In genomic region chr5:96935556-96936430, GRCh38 we compare ENCODE assay signal across 8 cellular contexts. TPM values are rescaled to one million over a fixed set of nuclear protein-coding genes. Genes with fewer than 3 reads are reported as not detected.
DNase-seq lines count a peak whose midpoint lies in the region; ATAC-seq and TF ChIP-seq lines count a peak whose summit lies in the region.

Gene LNPEP, plus strand, starts transcription at chr5:96936080. Its CDS starts 76 bp downstream, at chr5:96936156.

- H3K27ac ChIP-seq in HUES64 (ENCODE audit: low read depth, low read length) (peak within 1 kb of the TSS; percentile 78), OCI-LY1 (ENCODE audit: low read depth, low read length, poor library complexity, severe bottlenecking) (peak within 1 kb of the TSS; percentile 99)

- H2AFZ ChIP-seq in OCI-LY1 (ENCODE audit: low read length): no peak within 1 kb of the TSS

- H3K27me3 Mint-ChIP-seq in endothelial cell (ENCODE audit: unreplicated experiment): peaks cover 9% of the 10 kb centered on the region

- WGBS in HUES64: under 1% methylated on average over 79 of the region's 79 CpGs

- DNase-seq in Caki2 (ENCODE audit: low read depth) (peak; percentile 97), endothelial cell (ENCODE audit: low spot score) (peak; percentile 94), midbrain (lab: John Stamatoyannopoulos, UW) (peak; percentile 93)
- peak; percentile 96 for DNase-seq in activated CD8-positive, alpha-beta memory T cell treated with anti-CD3 and anti-CD28 coated beads, Interleukin-2, amount 50 U/mL, for 48 hours
- DNase-seq in stimulated activated CD8-positive, alpha-beta memory T cell treated with anti-CD3 and anti-CD28 coated beads, Interleukin-2, amount 100 ng/mL, for 1 hour (ENCODE audit: low read depth in 2 of 2): peak; percentile 85 to 89

- TF ChIP-seq CTCF in OCI-LY1 (IDR thresholded peaks at IDR 0.05; ENCODE audit: low read length): no peak
- TF ChIP-seq CTCF in endothelial cell (IDR thresholded peaks at IDR 0.05; ENCODE audit: unreplicated experiment): no peak

- H3K9me2 ChIP-seq in OCI-LY1 (ENCODE audit: low read depth, low read length): no peaks in the 10 kb centered on the region

- peaks cover 6% of the 10 kb centered on the region for H3K36me3 Mint-ChIP-seq in endothelial cell (ENCODE audit: low read depth, unreplicated experiment)

- H3K9me3 Mint-ChIP-seq in endothelial cell (ENCODE audit: unreplicated experiment): no peaks in the 10 kb centered on the region

- H3K4me2 ChIP-seq in OCI-LY1 (ENCODE audit: low read length): peak within 1 kb of the TSS; percentile 98

- no peaks in the 10 kb centered on the region for H3K36me3 ChIP-seq in HUES64 (ENCODE audit: insufficient read depth, low read length)
- peaks cover 37% of the 10 kb centered on the region for H3K36me3 ChIP-seq in OCI-LY1 (ENCODE audit: insufficient read depth, low read length)

- no peaks in the 10 kb centered on the region for H3F3A ChIP-seq in OCI-LY1 (ENCODE audit: insufficient read depth, low read length)

- ATAC-seq in GM21447 (IDR thresholded peaks at IDR 0.05; ENCODE audit: unreplicated experiment): peak; percentile 48

- peaks cover 17% of the 10 kb centered on the region for H3K4me1 Mint-ChIP-seq in endothelial cell (ENCODE audit: unreplicated experiment)

- H3K9ac ChIP-seq in HUES64 (ENCODE audit: low read depth, low read length): peak within 1 kb of the TSS; percentile 76
- H3K9ac ChIP-seq in OCI-LY1 (ENCODE audit: low read length): peak within 1 kb of the TSS; percentile 97

- H3K4me3 ChIP-seq in HUES64 (ENCODE audit: low read length): peak within 1 kb of the TSS; percentile 89
- H3K4me3 ChIP-seq in OCI-LY1 (ENCODE audit: low read depth, low read length, poor library complexity, severe bottlenecking): peak within 1 kb of the TSS; percentile 81

- in situ Hi-C loops in Caki2 (cut with HindIII; ENCODE audit: low pct_unique_long_range_greater_than_20kb, low sequenced_read_pairs): no loop called here

- no peaks in the 10 kb centered on the region for H4K20me1 ChIP-seq in OCI-LY1 (ENCODE audit: insufficient read depth, low read length)

- peaks cover 49% of the 10 kb centered on the region for H3K79me2 ChIP-seq in OCI-LY1 (ENCODE audit: insufficient read depth, low read length)

- H3K27ac Mint-ChIP-seq in endothelial cell (ENCODE audit: unreplicated experiment): peak within 1 kb of the TSS; percentile 93

- H3K4me1 ChIP-seq in HUES64 (ENCODE audit: insufficient read depth, low read length) (peaks cover 12% of the 10 kb centered on the region), OCI-LY1 (ENCODE audit: insufficient read depth, low read length, severe bottlenecking) (peaks cover 70% of the 10 kb centered on the region)

- H3K4me3 Mint-ChIP-seq in endothelial cell (ENCODE audit: unreplicated experiment): peak within 1 kb of the TSS; percentile 97

- H3K27me3 ChIP-seq in HUES64 (ENCODE audit: insufficient read depth, low read length) (peaks cover 32% of the 10 kb centered on the region), OCI-LY1 (ENCODE audit: insufficient read depth, low read length) (no peaks in the 10 kb centered on the region)

- no peaks in the 10 kb centered on the region for H3K9me3 ChIP-seq in HUES64 (ENCODE audit: insufficient read depth, low read depth, low read length)
- H3K9me3 ChIP-seq in OCI-LY1 (ENCODE audit: low read length): 0 out of 2 replicates have a peak, but pooled peaks cover 2% of the 10 kb centered on the region

RNA-seq across cellular contexts. Expression of gene LNPEP, which starts in this region (rescaled TPM):
- total RNA-seq in Caki2 (2014; rRNA removed; shearing (Covaris generic); ENCODE audit: low replicate concordance): 12.9 and 41.0 TPM in 2 replicates
- polyA plus RNA-seq in HUES64 (2013, experiment 1 of 2): 2.4 TPM
- polyA plus RNA-seq in HUES64 (2013, experiment 2 of 2): 2.3 TPM
- 13.2 TPM for total RNA-seq in endothelial cell (ENCODE audit: unreplicated experiment)

Comparison
In these comparisons a context has a peak if more than half of its experiments do, and no peak if none do; other contexts are left out.
1. Peak in every context shown above with its lines: DNase-seq, ATAC-seq, H3K4me3 ChIP-seq and H3K27ac ChIP-seq.